Comparison of ENCODE assay signal across 24 cellular contexts in genomic region chr1:11294951-11295350, GRCh38. TPM values are rescaled to one million over a fixed set of nuclear protein-coding genes. Genes with fewer than 3 reads are reported as not detected.
DNase-seq lines count a peak whose midpoint lies in the region; ATAC-seq lines count a peak whose summit lies in the region.
"Had no signal": no experiment of that assay in that cellular context is flagged by ENCODE, and none has a peak within 500 bp of the region (broad histone marks: within the 10 kb centered on the region; RNA-seq: fewer than 3 reads in every experiment).

No MANE protein-coding gene starts in this region.

- H3K27ac Mint-ChIP-seq in activated T-cell treated with anti-CD3 and anti-CD28 coated beads, Interleukin-2, amount 50 U/mL, for 24 hours, result peak overlapping the region; percentile 87
- H3K27ac Mint-ChIP-seq in CD8-positive, alpha-beta memory T cell, result peak overlapping the region in 6 of 8 donors; percentile 4 to 92 (median 64)
- peak overlapping the region; percentile 68 for H3K27ac Mint-ChIP-seq in activated T-helper 1 cell treated with anti-CD3 and anti-CD28 coated beads, Interleukin-12 subunit alpha, Interleukin-12 subunit beta, Interleukin-2, Interleukin-4 antibody, amounts not matched to agents 30 ng/mL and 10 ng/mL and 1 ng/mL, durations not matched to agents 14 hours and 24 hours and 36 hours
- peak overlapping the region; percentile 66 to 94 (median 89) for H3K27ac Mint-ChIP-seq in naive thymus-derived CD4-positive, alpha-beta T cell

- intact Hi-C loops in activated T-helper 1 cell treated with anti-CD3 and anti-CD28 coated beads, Interleukin-12 subunit alpha, Interleukin-12 subunit beta, Interleukin-2, Interleukin-4 antibody, amounts not matched to agents 30 ng/mL and 10 ng/mL and 1 ng/mL, durations not matched to agents 14 hours and 24 hours and 36 hours (cut with micrococcal nuclease), result no loop called here
- intact Hi-C loops in naive thymus-derived CD4-positive, alpha-beta T cell (cut with micrococcal nuclease), result loop anchor here in 1 of 2 donors (2.0 kb wide), 1 partner anchor 14 kb away; no protein-coding TSS in a partner anchor

- CTCF ChIA-PET in CD8-positive, alpha-beta memory T cell (lab: Charles Lee), result interaction anchor here (1.9 kb wide), 1 partner anchor 54 kb away, joined by 12 read pairs; no protein-coding TSS in a partner anchor
- CTCF ChIA-PET in naive thymus-derived CD4-positive, alpha-beta T cell (lab: Charles Lee), result interaction anchor here (0.7 to 3.4 kb wide), 5 partner anchors 15 to 437 kb away, joined by 3 to 37 read pairs (median 4); no protein-coding TSS in a partner anchor

- no peaks in the 10 kb centered on the region for H3K9me3 ChIP-seq in CD8-positive, alpha-beta memory T cell (ENCODE audit: low read length)
- H3K9me3 ChIP-seq in naive thymus-derived CD4-positive, alpha-beta T cell (ENCODE audit: control insufficient read depth in 2 of 3, low read length in 3 of 3), result no peaks in the 10 kb centered on the region
- H3K9me3 ChIP-seq: tibial nerve had no signal

- H3K4me3 Mint-ChIP-seq in activated T-cell treated with anti-CD3 and anti-CD28 coated beads, Interleukin-2, amount 50 U/mL, for 24 hours, result no peak overlapping the region
- H3K4me3 Mint-ChIP-seq in CD8-positive, alpha-beta memory T cell, result peak overlapping the region in 1 of 7 donors; percentile 15
- H3K4me3 Mint-ChIP-seq in activated T-helper 1 cell treated with anti-CD3 and anti-CD28 coated beads, Interleukin-12 subunit alpha, Interleukin-12 subunit beta, Interleukin-2, Interleukin-4 antibody, amounts not matched to agents 30 ng/mL and 10 ng/mL and 1 ng/mL, durations not matched to agents 14 hours and 24 hours and 36 hours, result peak overlapping the region; percentile 13
- H3K4me3 Mint-ChIP-seq in naive thymus-derived CD4-positive, alpha-beta T cell, result peak overlapping the region; percentile 12 to 78 (median 58)
- H3K4me3 Mint-ChIP-seq: brain, immature natural killer cell had no signal

- peak; percentile 27 for ATAC-seq in naive thymus-derived CD4-positive, alpha-beta T cell
- ATAC-seq in GM21723 (IDR thresholded peaks at IDR 0.05; ENCODE audit: unreplicated experiment) (no peak), left lobe of liver (no peak)
- ATAC-seq: left colon had no signal

- H3K27me3 ChIP-seq in CD8-positive, alpha-beta memory T cell (ENCODE audit: insufficient read depth, low read length, poor library complexity, severe bottlenecking), result no peaks in the 10 kb centered on the region
- no peaks in the 10 kb centered on the region for H3K27me3 ChIP-seq in naive thymus-derived CD4-positive, alpha-beta T cell (ENCODE audit: control insufficient read depth in 2 of 2, insufficient read depth in 2 of 2, low read length in 2 of 2)
- H3K27me3 ChIP-seq: tibial nerve had no signal

- peaks cover 75% of the 10 kb centered on the region for H3K36me3 Mint-ChIP-seq in activated T-cell treated with anti-CD3 and anti-CD28 coated beads, Interleukin-2, amount 50 U/mL, for 24 hours (ENCODE audit: low read depth)
- peaks cover 0 to 51% (median 18%) of the 10 kb centered on the region in 3 donors for H3K36me3 Mint-ChIP-seq in CD8-positive, alpha-beta memory T cell
- peaks cover 32% of the 10 kb centered on the region for H3K36me3 Mint-ChIP-seq in activated T-helper 1 cell treated with anti-CD3 and anti-CD28 coated beads, Interleukin-12 subunit alpha, Interleukin-12 subunit beta, Interleukin-2, Interleukin-4 antibody, amounts not matched to agents 30 ng/mL and 10 ng/mL and 1 ng/mL, durations not matched to agents 14 hours and 24 hours and 36 hours (ENCODE audit: low read depth)
- H3K36me3 Mint-ChIP-seq in naive thymus-derived CD4-positive, alpha-beta T cell, result peaks cover 5 to 41% (median 29%) of the 10 kb centered on the region in 5 donors

- POLR2A ChIA-PET in CD8-positive, alpha-beta memory T cell (lab: Charles Lee), result no interaction called here
- POLR2A ChIA-PET in naive thymus-derived CD4-positive, alpha-beta T cell (lab: Charles Lee), result interaction anchor here (2.1 to 4.8 kb wide), 3 partner anchors 13 to 32 kb away, joined by 7 to 31 read pairs (median 9); partner anchors contain the start of genes MTOR and UBIAD1

- no peak for DNase-seq in activated T-cell treated with anti-CD3 and anti-CD28 coated beads, Interleukin-2, amount 50 U/mL, for 24 hours
- DNase-seq in activated T-cell treated with anti-CD3 and anti-CD28 coated beads, Interleukin-2, amount 50 U/mL, for 48 hours, result no peak
- no peak for DNase-seq in CD8-positive, alpha-beta memory T cell
- no peak for DNase-seq in activated T-helper 1 cell treated with anti-CD3 and anti-CD28 coated beads, Interleukin-12 subunit alpha, Interleukin-12 subunit beta, Interleukin-2, Interleukin-4 antibody, amounts not matched to agents 30 ng/mL and 10 ng/mL and 1 ng/mL, durations not matched to agents 14 hours and 24 hours and 36 hours (ENCODE audit: low spot score)
- no peak for DNase-seq in naive thymus-derived CD4-positive, alpha-beta T cell
- DNase-seq in GM03348 (ENCODE audit: low spot score) (no peak), left lobe of liver (ENCODE audit: low spot score) (no peak)
- DNase-seq: COR-L47, GDM1, H7, hypothalamus, immature natural killer cell, left colon, NCI-H1092 treated with DMSO at 0.1 percent for 48 hours, NCI-H187 treated with DMSO at 0.1 percent for 48 hours, NCI-H2171 treated with DMSO at 0.1 percent for 48 hours, NCI-H526, Right ventricle myocardium superior, T-helper 9 cell had no signal

- peaks cover 28% of the 10 kb centered on the region for H3K4me1 ChIP-seq in CD8-positive, alpha-beta memory T cell (ENCODE audit: insufficient read depth, low read length)
- H3K4me1 ChIP-seq in naive thymus-derived CD4-positive, alpha-beta T cell (ENCODE audit: control insufficient read depth in 2 of 2, insufficient read depth in 2 of 2, low read length in 2 of 2), result peaks cover 0 to 39% of the 10 kb centered on the region in 2 donors
- H3K4me1 ChIP-seq: tibial nerve had no signal

- no peaks in the 10 kb centered on the region for H3K9me3 Mint-ChIP-seq in activated T-cell treated with anti-CD3 and anti-CD28 coated beads, Interleukin-2, amount 50 U/mL, for 24 hours
- H3K9me3 Mint-ChIP-seq in CD8-positive, alpha-beta memory T cell, result no peaks in the 10 kb centered on the region
- H3K9me3 Mint-ChIP-seq in activated T-helper 1 cell treated with anti-CD3 and anti-CD28 coated beads, Interleukin-12 subunit alpha, Interleukin-12 subunit beta, Interleukin-2, Interleukin-4 antibody, amounts not matched to agents 30 ng/mL and 10 ng/mL and 1 ng/mL, durations not matched to agents 14 hours and 24 hours and 36 hours, result no peaks in the 10 kb centered on the region
- no peaks in the 10 kb centered on the region for H3K9me3 Mint-ChIP-seq in naive thymus-derived CD4-positive, alpha-beta T cell
- H3K9me3 Mint-ChIP-seq: brain, immature natural killer cell had no signal

- peaks cover 4% of the 10 kb centered on the region for H3K36me3 ChIP-seq in CD8-positive, alpha-beta memory T cell (ENCODE audit: insufficient read depth, low read length)
- peaks cover 0 to 17% (median 0%) of the 10 kb centered on the region in 3 experiments for H3K36me3 ChIP-seq in naive thymus-derived CD4-positive, alpha-beta T cell (ENCODE audit: control insufficient read depth in 2 of 3, insufficient read depth in 3 of 3, low read length in 3 of 3)

- H3K4me3 ChIP-seq in CD8-positive, alpha-beta memory T cell (ENCODE audit: low read length), result no peak overlapping the region
- no peak overlapping the region for H3K4me3 ChIP-seq in naive thymus-derived CD4-positive, alpha-beta T cell (ENCODE audit: low read length)
- H3K4me3 ChIP-seq: skin epidermis, tibial nerve had no signal

- peaks cover 76% of the 10 kb centered on the region for H3K4me1 Mint-ChIP-seq in activated T-cell treated with anti-CD3 and anti-CD28 coated beads, Interleukin-2, amount 50 U/mL, for 24 hours (ENCODE audit: low read depth)
- peaks cover 14 to 31% (median 20%) of the 10 kb centered on the region in 3 donors for H3K4me1 Mint-ChIP-seq in CD8-positive, alpha-beta memory T cell
- H3K4me1 Mint-ChIP-seq in activated T-helper 1 cell treated with anti-CD3 and anti-CD28 coated beads, Interleukin-12 subunit alpha, Interleukin-12 subunit beta, Interleukin-2, Interleukin-4 antibody, amounts not matched to agents 30 ng/mL and 10 ng/mL and 1 ng/mL, durations not matched to agents 14 hours and 24 hours and 36 hours (ENCODE audit: low read depth), result peaks cover 52% of the 10 kb centered on the region
- H3K4me1 Mint-ChIP-seq in naive thymus-derived CD4-positive, alpha-beta T cell, result peaks cover 45 to 81% (median 67%) of the 10 kb centered on the region in 7 donors

- H3K27ac ChIP-seq in CD8-positive, alpha-beta memory T cell (ENCODE audit: low read depth, low read length), result no peak overlapping the region
- no peak overlapping the region for H3K27ac ChIP-seq in naive thymus-derived CD4-positive, alpha-beta T cell (ENCODE audit: low read depth, low read length)
- H3K27ac ChIP-seq: skin epidermis, tibial nerve, VCaP had no signal

- H3K27me3 Mint-ChIP-seq in activated T-cell treated with anti-CD3 and anti-CD28 coated beads, Interleukin-2, amount 50 U/mL, for 24 hours, result no peaks in the 10 kb centered on the region
- H3K27me3 Mint-ChIP-seq in CD8-positive, alpha-beta memory T cell, result no peaks in the 10 kb centered on the region
- no peaks in the 10 kb centered on the region for H3K27me3 Mint-ChIP-seq in activated T-helper 1 cell treated with anti-CD3 and anti-CD28 coated beads, Interleukin-12 subunit alpha, Interleukin-12 subunit beta, Interleukin-2, Interleukin-4 antibody, amounts not matched to agents 30 ng/mL and 10 ng/mL and 1 ng/mL, durations not matched to agents 14 hours and 24 hours and 36 hours (ENCODE audit: insufficient read depth)
- no peaks in the 10 kb centered on the region for H3K27me3 Mint-ChIP-seq in naive thymus-derived CD4-positive, alpha-beta T cell

RNA-seq across cellular contexts. Expression of gene UBIAD1, which starts 22.0 kb away (rescaled TPM):
- total RNA-seq in CD8-positive, alpha-beta memory T cell, result 10 to 100 TPM; 35.7 to 41.8 TPM
- polyA plus RNA-seq in CD8-positive, alpha-beta memory T cell, result 31.4 TPM
- 30.5 and 33.1 TPM in 2 replicates for total RNA-seq in activated T-helper 1 cell treated with anti-CD3 and anti-CD28 coated beads, Interleukin-12 subunit alpha, Interleukin-12 subunit beta, Interleukin-2, Interleukin-4 antibody, amounts not matched to agents 30 ng/mL and 10 ng/mL and 1 ng/mL, durations not matched to agents 14 hours and 24 hours and 36 hours
- 10 to 100 TPM; 21.7 to 41.7 (median 32.9) TPM for total RNA-seq in naive thymus-derived CD4-positive, alpha-beta T cell
- polyA plus RNA-seq in naive thymus-derived CD4-positive, alpha-beta T cell, result 10 to 100 TPM; 53.3 to 60.9 TPM
- total RNA-seq in left lobe of liver, result 7.6 TPM

RNA-seq across cellular contexts. Expression of gene MTOR, which starts 32.6 kb away (rescaled TPM):
- 10 to 100 TPM; 53.9 to 55.2 TPM for total RNA-seq in CD8-positive, alpha-beta memory T cell
- polyA plus RNA-seq in CD8-positive, alpha-beta memory T cell, result 8.0 TPM
- 48.7 and 49.4 TPM in 2 replicates for total RNA-seq in activated T-helper 1 cell treated with anti-CD3 and anti-CD28 coated beads, Interleukin-12 subunit alpha, Interleukin-12 subunit beta, Interleukin-2, Interleukin-4 antibody, amounts not matched to agents 30 ng/mL and 10 ng/mL and 1 ng/mL, durations not matched to agents 14 hours and 24 hours and 36 hours
- total RNA-seq in naive thymus-derived CD4-positive, alpha-beta T cell, result 10 to 100 TPM; 38.8 to 47.9 (median 46.2) TPM
- polyA plus RNA-seq in naive thymus-derived CD4-positive, alpha-beta T cell, result 1 to 10 TPM; 4.8 to 9.7 TPM
- 33.2 TPM for total RNA-seq in left lobe of liver
